ENCODE assay signal across 8 cellular contexts in the genomic region with DNA sequence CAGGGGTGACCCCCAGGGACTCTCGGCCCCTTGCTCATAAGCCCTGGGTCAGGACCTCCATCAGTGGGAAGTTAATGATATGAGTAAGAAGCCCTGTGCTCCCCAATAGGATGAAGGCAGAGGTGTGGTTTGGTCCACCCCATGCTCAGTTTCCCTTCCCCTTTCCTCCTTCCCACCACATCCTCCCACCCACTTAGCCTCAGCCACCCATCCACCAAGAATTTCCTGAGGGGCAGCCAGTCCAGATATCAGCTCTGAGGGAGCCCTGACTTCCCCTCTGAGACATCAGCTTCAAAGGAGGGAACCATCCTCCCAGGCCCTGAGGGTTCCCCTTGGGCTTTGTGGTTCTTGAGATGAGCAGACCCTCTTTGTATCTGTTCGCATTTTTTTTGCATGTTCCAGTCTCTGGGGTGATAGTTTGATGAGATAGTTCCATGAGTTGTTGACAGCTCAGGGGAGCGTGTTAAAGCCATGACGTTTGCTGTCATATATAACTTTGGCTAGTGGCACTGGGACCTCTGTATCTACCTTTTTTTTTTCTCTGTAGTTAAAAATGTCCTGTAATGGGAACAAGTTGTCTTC.
DNase-seq lines count a peak whose midpoint lies in the region; ATAC-seq and TF ChIP-seq lines count a peak whose summit lies in the region.

No MANE protein-coding gene starts in this region.

- no peak overlapping the region for H3K4me3 Mint-ChIP-seq in Calu3 (ENCODE audit: low read depth, unreplicated experiment)

- TF ChIP-seq CTCF in neutrophil (IDR thresholded peaks at IDR 0.05) (no peak), Calu3 (IDR thresholded peaks at IDR 0.05; ENCODE audit: unreplicated experiment) (no peak), smooth muscle cell (IDR thresholded peaks at IDR 0.05; ENCODE audit: borderline replicate concordance, insufficient read depth, poor library complexity, severe bottlenecking) (no peak)

- DNase-seq in stimulated activated CD4-positive, alpha-beta T cell treated with anti-CD3 and anti-CD28 coated beads, Interleukin-15, amount 100 ng/mL, for 24 hours, result peak; percentile 84
- no peak for DNase-seq in stimulated activated CD4-positive, alpha-beta T cell treated with anti-CD3 and anti-CD28 coated beads, Interleukin-4, amount 100 ng/mL, for 4 hours
- DNase-seq in UCSD-AML1 (lab: John Stamatoyannopoulos, UW; ENCODE audit: unreplicated experiment) (peak; percentile 80), NCI-H69 (lab: John Stamatoyannopoulos, UW) (no peak), Calu3 (no peak), smooth muscle cell (lab: John Stamatoyannopoulos, UW; ENCODE audit: unreplicated experiment) (no peak)

- ATAC-seq in HG03039 (IDR thresholded peaks at IDR 0.05; ENCODE audit: unreplicated experiment), result peak; percentile 71

- no peaks in the 10 kb centered on the region for H3K27me3 ChIP-seq in neutrophil
- H3K27me3 ChIP-seq in smooth muscle cell (ENCODE audit: low read depth), result no peaks in the 10 kb centered on the region

- no peaks in the 10 kb centered on the region for H4K20me1 ChIP-seq in smooth muscle cell (ENCODE audit: low read depth)

- BruUV-seq in Calu3 (replicated peaks; lab: Mats Ljungman, UMichigan), result no TSS peak

- peaks cover 34 to 39% of the 10 kb centered on the region in 2 experiments for H3K4me1 ChIP-seq in neutrophil (ENCODE audit: control insufficient read depth in 1 of 2, insufficient read depth in 1 of 2, low read depth in 1 of 2, low read length in 1 of 2)
- no peaks in the 10 kb centered on the region for H3K4me1 ChIP-seq in smooth muscle cell (ENCODE audit: low read depth)

- H3K4me3 ChIP-seq in neutrophil (ENCODE audit: low read depth in 1 of 2, low read length in 1 of 2) (no peak overlapping the region), smooth muscle cell (no peak overlapping the region)

- CTCF ChIA-PET in Calu3 (lab: Charles Lee), result no interaction called here

- no peaks in the 10 kb centered on the region for H3F3A ChIP-seq in smooth muscle cell (ENCODE audit: low read depth)

- no peak overlapping the region for H3K4me2 ChIP-seq in smooth muscle cell

- H3K4me1 Mint-ChIP-seq in Calu3 (ENCODE audit: low read depth, unreplicated experiment), result no peaks in the 10 kb centered on the region

- H3K27ac Mint-ChIP-seq in Calu3 (ENCODE audit: unreplicated experiment), result no peak overlapping the region

- WGBS in smooth muscle cell (ENCODE audit: low lambda C conversion rate), result 70% methylated on average over 4 of the region's 4 CpGs

- H3K36me3 ChIP-seq in neutrophil (peaks cover 90% of the 10 kb centered on the region), smooth muscle cell (ENCODE audit: low read depth) (no peaks in the 10 kb centered on the region)

- no peaks in the 10 kb centered on the region for H3K36me3 Mint-ChIP-seq in Calu3 (ENCODE audit: insufficient read depth, unreplicated experiment)

- peak overlapping the region; percentile 95 for H3K27ac ChIP-seq in neutrophil
- H3K27ac ChIP-seq in smooth muscle cell (ENCODE audit: low read depth), result no peak overlapping the region

- H3K9me3 ChIP-seq in neutrophil, result no peaks in the 10 kb centered on the region
- H3K9me3 ChIP-seq in smooth muscle cell (replicated peaks; ENCODE audit: low read depth), result no peaks in the 10 kb centered on the region

- no peak overlapping the region for H3K9ac ChIP-seq in smooth muscle cell (ENCODE audit: low read depth)

- no peaks in the 10 kb centered on the region for H3K9me3 Mint-ChIP-seq in Calu3 (ENCODE audit: low read depth, unreplicated experiment)

- no peak overlapping the region for H2AFZ ChIP-seq in smooth muscle cell (ENCODE audit: low read depth)

- H3K79me2 ChIP-seq in smooth muscle cell (ENCODE audit: low read depth), result no peaks in the 10 kb centered on the region

- no peaks in the 10 kb centered on the region for H3K27me3 Mint-ChIP-seq in Calu3 (ENCODE audit: unreplicated experiment)

- intact Hi-C loops in Calu3 (cut with micrococcal nuclease; ENCODE audit: unreplicated experiment), result no loop called here

Comparison
In these comparisons a context has a peak if more than half of its experiments do, and no peak if none do; other contexts are left out.
1. DNase-seq: peak in stimulated activated CD4-positive, alpha-beta T cell treated with anti-CD3 and anti-CD28 coated beads, Interleukin-15, amount 100 ng/mL, for 24 hours (single experiment) and UCSD-AML1 (single experiment); none in stimulated activated CD4-positive, alpha-beta T cell treated with anti-CD3 and anti-CD28 coated beads, Interleukin-4, amount 100 ng/mL, for 4 hours (0 of 2), NCI-H69 (single experiment), Calu3 (single experiment) and smooth muscle cell (single experiment).